Comparison of ENCODE assay signal across 20 cellular contexts in the genomic region with DNA sequence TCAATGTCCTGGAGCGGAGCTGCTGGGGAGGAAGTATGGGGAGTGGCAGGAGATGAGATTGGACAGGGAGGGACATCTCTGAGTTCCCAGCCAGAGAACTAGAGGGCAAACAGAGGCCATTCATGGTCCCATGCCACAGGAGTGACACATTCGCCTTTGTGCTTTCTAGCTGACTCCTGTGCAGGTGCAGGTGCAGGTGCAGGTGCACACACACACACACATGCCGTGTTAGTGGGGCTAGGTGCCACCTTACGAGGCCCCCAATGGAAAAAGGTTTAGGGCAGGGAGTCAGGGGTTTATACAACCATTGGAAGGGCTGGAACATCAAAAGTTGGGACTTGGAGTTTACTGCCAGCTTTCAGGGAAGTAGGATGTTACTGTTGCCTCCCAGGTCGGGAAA.
"Had no signal": no experiment of that assay in that cellular context is flagged by ENCODE, and none has a peak within 500 bp of the region (broad histone marks: within the 10 kb centered on the region; RNA-seq: fewer than 3 reads in every experiment).

No MANE protein-coding gene starts in this region.

- H3K4me1 Mint-ChIP-seq: natural killer cell had no signal

- H3K27ac Mint-ChIP-seq: activated naive CD4-positive, alpha-beta T cell treated with anti-CD3 and anti-CD28 coated beads, Interleukin-2, amount 50 U/mL, for 24 hours; dendritic cell treated with granulocyte-macrophage colony-stimulating factor and Interleukin-4, amounts not matched to agents 40 ng/mL and 50 ng/mL, for 4 days; natural killer cell; stimulated activated memory B cell treated with anti-CD40 and anti-IgM and Interleukin-4, amounts not matched to agents 10 μg/mL and 1 μg/mL and 100 μg/mL, for 72 hours had no signal

- H3K36me3 ChIP-seq: esophagus muscularis mucosa, gastroesophageal sphincter, heart left ventricle, left ventricle myocardium inferior, spleen, upper lobe of left lung had no signal

- H3K36me3 Mint-ChIP-seq: activated naive CD4-positive, alpha-beta T cell treated with anti-CD3 and anti-CD28 coated beads, Interleukin-2, amount 50 U/mL, for 24 hours; natural killer cell; stimulated activated memory B cell treated with anti-CD40 and anti-IgM and Interleukin-4, amounts not matched to agents 10 μg/mL and 1 μg/mL and 100 μg/mL, for 72 hours had no signal

- H3K4me3 ChIP-seq: esophagus muscularis mucosa, gastroesophageal sphincter, heart left ventricle, left ventricle myocardium inferior, spleen, testis, upper lobe of left lung had no signal

- H3K27me3 ChIP-seq: heart left ventricle, testis, upper lobe of left lung had no signal

- H3K9me3 Mint-ChIP-seq: activated naive CD4-positive, alpha-beta T cell treated with anti-CD3 and anti-CD28 coated beads, Interleukin-2, amount 50 U/mL, for 24 hours; activated T-cell treated with anti-CD3 and anti-CD28 coated beads, Interleukin-2, amount 50 U/mL, for 4 hours; dendritic cell treated with granulocyte-macrophage colony-stimulating factor and Interleukin-4, amounts not matched to agents 40 ng/mL and 50 ng/mL, for 4 days; natural killer cell; stimulated activated memory B cell treated with anti-CD40 and anti-IgM and Interleukin-4, amounts not matched to agents 10 μg/mL and 1 μg/mL and 100 μg/mL, for 72 hours had no signal

- H3K27ac ChIP-seq: esophagus muscularis mucosa, gastroesophageal sphincter, heart left ventricle, left ventricle myocardium inferior, spleen, testis, VCaP had no signal

- H3K27me3 Mint-ChIP-seq: activated naive CD4-positive, alpha-beta T cell treated with anti-CD3 and anti-CD28 coated beads, Interleukin-2, amount 50 U/mL, for 24 hours had no signal

- DNase-seq: activated CD4-positive, alpha-beta T cell treated with anti-CD3 and anti-CD28 coated beads, Interleukin-2, amount 50 U/mL, for 1 hour; activated CD4-positive, CD25-positive, alpha-beta regulatory T cell treated with anti-CD3 and anti-CD28 coated beads, Interleukin-2, amount 50 U/mL, for 72 hours; activated CD8-positive, alpha-beta memory T cell treated with anti-CD3 and anti-CD28 coated beads, Interleukin-2, amount 50 U/mL, for 4 hours; activated T-cell treated with anti-CD3 and anti-CD28 coated beads, Interleukin-2, amount 50 U/mL, for 4 hours; effector memory CD4-positive, alpha-beta T cell; heart left ventricle; kidney; left ventricle myocardium inferior; mesenchymal stem cell; natural killer cell; spleen; stimulated activated CD4-positive, alpha-beta T cell treated with anti-CD3 and anti-CD28 coated beads, Interleukin-4, amount 100 ng/mL, for 4 hours; testis; upper lobe of left lung had no signal

- H3K4me1 ChIP-seq: esophagus muscularis mucosa, gastroesophageal sphincter, heart left ventricle, left ventricle myocardium inferior, spleen had no signal

- H3K4me3 Mint-ChIP-seq: activated naive CD4-positive, alpha-beta T cell treated with anti-CD3 and anti-CD28 coated beads, Interleukin-2, amount 50 U/mL, for 24 hours; activated T-cell treated with anti-CD3 and anti-CD28 coated beads, Interleukin-2, amount 50 U/mL, for 4 hours; dendritic cell treated with granulocyte-macrophage colony-stimulating factor and Interleukin-4, amounts not matched to agents 40 ng/mL and 50 ng/mL, for 4 days; natural killer cell; stimulated activated memory B cell treated with anti-CD40 and anti-IgM and Interleukin-4, amounts not matched to agents 10 μg/mL and 1 μg/mL and 100 μg/mL, for 72 hours had no signal

- H3K9me3 ChIP-seq: esophagus muscularis mucosa, gastroesophageal sphincter, heart left ventricle, left ventricle myocardium inferior, spleen, testis, upper lobe of left lung had no signal
